Comparison of ENCODE assay signal across 9 cellular contexts in genomic region chr19:1266116-1266817, GRCh38. TPM values are rescaled to one million over a fixed set of nuclear protein-coding genes. Genes with fewer than 3 reads are reported as not detected.
DNase-seq lines count a peak whose midpoint lies in the region; ATAC-seq and TF ChIP-seq lines count a peak whose summit lies in the region.
"Had no signal": no experiment of that assay in that cellular context is flagged by ENCODE, and none has a peak within 500 bp of the region (broad histone marks: within the 10 kb centered on the region; RNA-seq: fewer than 3 reads in every experiment).

No MANE protein-coding gene starts in this region.

- H2AFZ ChIP-seq in neural progenitor cell (replicated peaks) = peak overlapping the region; percentile 23

- peak; percentile 24 for ATAC-seq in GM19328 (IDR thresholded peaks at IDR 0.05; ENCODE audit: unreplicated experiment)
- ATAC-seq in RWPE2 (ENCODE audit: low read depth) = peak; percentile 26
- peak; percentile 19 for ATAC-seq in foreskin keratinocyte

- peaks cover 8% of the 10 kb centered on the region for H3K36me3 Mint-ChIP-seq in neural progenitor cell

- H3K36me3 ChIP-seq in BLaER1 treated with 17β-estradiol and CSF1 and Interleukin-3, amounts not matched to agents 10 nM and 100 nM = peaks cover 8 to 14% (median 11%) of the 10 kb centered on the region in 11 experiments
- H3K36me3 ChIP-seq in HUES6 (ENCODE audit: control insufficient read depth, insufficient read depth, low read length) (peaks cover 9% of the 10 kb centered on the region), RWPE2 (ENCODE audit: low read depth) (peaks cover 14% of the 10 kb centered on the region), neural progenitor cell (no peaks in the 10 kb centered on the region), thymus (ENCODE audit: control insufficient read depth, insufficient read depth) (peaks cover 7% of the 10 kb centered on the region)

- H3K4me2 ChIP-seq in BLaER1 treated with 17β-estradiol and CSF1 and Interleukin-3, amounts not matched to agents 10 nM and 100 nM = peak overlapping the region; percentile 93 to 100 (median 98)
- H3K4me2 ChIP-seq in neural progenitor cell = peak overlapping the region; percentile 78

- no peaks in the 10 kb centered on the region for H3K9me3 ChIP-seq in BLaER1 treated with 17β-estradiol and CSF1 and Interleukin-3, amounts not matched to agents 10 nM and 100 nM (replicated peaks in 1 of 11)
- no peaks in the 10 kb centered on the region for H3K9me3 ChIP-seq in HUES6 (ENCODE audit: control insufficient read depth, insufficient read depth, low read depth, low read length)
- H3K9me3 ChIP-seq in RWPE2 (ENCODE audit: severe bottlenecking) = no peaks in the 10 kb centered on the region
- no peaks in the 10 kb centered on the region for H3K9me3 ChIP-seq in neural progenitor cell (ENCODE audit: low read depth)
- H3K9me3 ChIP-seq in thymus (ENCODE audit: control insufficient read depth) = no peaks in the 10 kb centered on the region

- peaks cover 79 to 92% (median 89%) of the 10 kb centered on the region in 10 experiments for H3K4me1 ChIP-seq in BLaER1 treated with 17β-estradiol and CSF1 and Interleukin-3, amounts not matched to agents 10 nM and 100 nM
- H3K4me1 ChIP-seq in HUES6 (ENCODE audit: control insufficient read depth, insufficient read depth, low read length) (peaks cover 64% of the 10 kb centered on the region), RWPE2 (ENCODE audit: insufficient read depth, poor library complexity, severe bottlenecking) (peaks cover 7% of the 10 kb centered on the region), foreskin keratinocyte (peaks cover 12% of the 10 kb centered on the region), neural progenitor cell (peaks cover 66% of the 10 kb centered on the region), thymus (ENCODE audit: control insufficient read depth, insufficient read depth, low read length) (peaks cover 59% of the 10 kb centered on the region)

- TF ChIP-seq CTCF in RWPE2 (IDR thresholded peaks at IDR 0.05; ENCODE audit: poor library complexity, severe bottlenecking) (no peak), foreskin keratinocyte (conservative IDR thresholded peaks at IDR 0.05) (no peak), neural progenitor cell (IDR thresholded peaks at IDR 0.05) (no peak)

- 4% methylated on average over 69 of the region's 69 CpGs for WGBS in thymus

- peaks cover 27% of the 10 kb centered on the region for H3K79me2 ChIP-seq in neural progenitor cell (ENCODE audit: low read depth)

- H3K4me3 ChIP-seq in BLaER1 treated with 17β-estradiol and CSF1 and Interleukin-3, amounts not matched to agents 10 nM and 100 nM = peak overlapping the region; percentile 51 to 75 (median 62)
- H3K4me3 ChIP-seq in HUES6 (ENCODE audit: low read depth, low read length) (peak overlapping the region; percentile 75), RWPE2 (ENCODE audit: severe bottlenecking) (peak overlapping the region; percentile 33), neural progenitor cell (peak overlapping the region; percentile 62), thymus (ENCODE audit: low read length) (peak overlapping the region; percentile 55)

- H3K27ac Mint-ChIP-seq in neural progenitor cell = peak overlapping the region; percentile 21

- peaks cover 25% of the 10 kb centered on the region for H3K27me3 Mint-ChIP-seq in neural progenitor cell (ENCODE audit: insufficient read depth, low read depth)

- no peaks in the 10 kb centered on the region for H3K9me3 Mint-ChIP-seq in neural progenitor cell

- peaks cover 73% of the 10 kb centered on the region for H3K4me1 Mint-ChIP-seq in neural progenitor cell

- H3K27me3 ChIP-seq in BLaER1 treated with 17β-estradiol and CSF1 and Interleukin-3, amounts not matched to agents 10 nM and 100 nM = no peaks in the 10 kb centered on the region; a peak in 2 of 22 replicates
- peaks cover 12% of the 10 kb centered on the region for H3K27me3 ChIP-seq in HUES6 (ENCODE audit: control insufficient read depth, insufficient read depth, low read length)
- H3K27me3 ChIP-seq in RWPE2 (ENCODE audit: insufficient read depth, poor library complexity, severe bottlenecking) = no peaks in the 10 kb centered on the region
- no peaks in the 10 kb centered on the region for H3K27me3 ChIP-seq in foreskin keratinocyte
- peaks cover 14% of the 10 kb centered on the region for H3K27me3 ChIP-seq in neural progenitor cell
- H3K27me3 ChIP-seq in thymus (ENCODE audit: control insufficient read depth, insufficient read depth) = peaks cover 11% of the 10 kb centered on the region

- DNase-seq in RWPE2 (ENCODE audit: low spot score) (no peak), activated gamma-delta T cell treated with Interleukin-2 at 50 U/mL for 16 hours (peak; percentile 83), foreskin keratinocyte (peak in 1 of 2 donors; percentile 81), neural progenitor cell (ENCODE audit: low spot score) (peak; percentile 95)

- H3K4me3 Mint-ChIP-seq in neural progenitor cell = peak overlapping the region; percentile 77

- peaks cover 68% of the 10 kb centered on the region for H3F3A ChIP-seq in neural progenitor cell (ENCODE audit: low read depth)

- H3K9ac ChIP-seq in BLaER1 treated with 17β-estradiol and CSF1 and Interleukin-3, amounts not matched to agents 10 nM and 100 nM = peak overlapping the region; percentile 50 to 100 (median 74); a peak in 21 of 22 replicates
- H3K9ac ChIP-seq in HUES6 (ENCODE audit: low read length) (peak overlapping the region; percentile 89), neural progenitor cell (no peak overlapping the region)

- peaks cover 18 to 82% (median 47%) of the 10 kb centered on the region in 11 experiments for H4K20me1 ChIP-seq in BLaER1 treated with 17β-estradiol and CSF1 and Interleukin-3, amounts not matched to agents 10 nM and 100 nM
- peaks cover 22% of the 10 kb centered on the region for H4K20me1 ChIP-seq in neural progenitor cell (ENCODE audit: low read depth)

- peak overlapping the region in 10 of 11 experiments; percentile 22 to 74 (median 60); a peak in 19 of 22 replicates for H3K27ac ChIP-seq in BLaER1 treated with 17β-estradiol and CSF1 and Interleukin-3, amounts not matched to agents 10 nM and 100 nM
- peak overlapping the region; percentile 79; the same call in 1 of the 2 replicates for H3K27ac ChIP-seq in HUES6 (ENCODE audit: low read depth, low read length)
- peak overlapping the region; percentile 97 for H3K27ac ChIP-seq in RWPE2 (ENCODE audit: poor library complexity, severe bottlenecking)
- no peak overlapping the region for H3K27ac ChIP-seq in foreskin keratinocyte
- no peak overlapping the region for H3K27ac ChIP-seq in neural progenitor cell
- H3K27ac ChIP-seq in thymus (ENCODE audit: low read depth) = peak overlapping the region; percentile 32

RNA-seq across cellular contexts. Expression of gene CIRBP, which starts 2.9 kb away (rescaled TPM):
- total RNA-seq in foreskin keratinocyte (95.4 and 99.9 TPM in 2 replicates), neural progenitor cell (ENCODE audit: low replicate concordance) (395 and 737 TPM in 2 replicates)
- polyA plus RNA-seq in foreskin keratinocyte (128 and 129 TPM in 2 replicates), thymus (693 TPM)

RNA-seq across cellular contexts. Expression of gene FAM174C, which starts 9.1 kb away (rescaled TPM):
- total RNA-seq in foreskin keratinocyte (48.1 and 50.9 TPM in 2 replicates), neural progenitor cell (ENCODE audit: low replicate concordance) (4.8 and 14.6 TPM in 2 replicates)
- polyA plus RNA-seq in foreskin keratinocyte (79.6 and 91.6 TPM in 2 replicates), thymus (62.2 TPM)

RNA-seq across cellular contexts. Expression of gene MIDN, which starts 17.9 kb away (rescaled TPM):
- total RNA-seq in foreskin keratinocyte (21.3 and 24.4 TPM in 2 replicates), neural progenitor cell (ENCODE audit: low replicate concordance) (16.1 and 51.3 TPM in 2 replicates)
- polyA plus RNA-seq in foreskin keratinocyte (16.6 and 17.7 TPM in 2 replicates), thymus (55.1 TPM)

RNA-seq across cellular contexts. Expression of gene EFNA2, which starts 19.4 kb away (rescaled TPM):
- total RNA-seq in foreskin keratinocyte = not detected in 2 replicates
- polyA plus RNA-seq in foreskin keratinocyte = not detected in 2 replicates
- 13.2 and 34.7 TPM in 2 replicates for total RNA-seq in neural progenitor cell (ENCODE audit: low replicate concordance)
- 0.21 TPM for polyA plus RNA-seq in thymus
- total RNA-seq: T-helper 1 cell treated with Interleukin-12 subunit alpha and Interleukin-12 subunit beta and Interleukin-4 antibody, amounts not matched to agents 30 ng/mL and 1 ng/mL, for 36 hours had no signal

RNA-seq across cellular contexts. Expression of gene ATP5F1D, which starts 24.7 kb away (rescaled TPM):
- total RNA-seq in foreskin keratinocyte = 133 and 135 TPM in 2 replicates
- polyA plus RNA-seq in foreskin keratinocyte = 244 and 259 TPM in 2 replicates
- total RNA-seq in neural progenitor cell (ENCODE audit: low replicate concordance) = 7.1 and 52.0 TPM in 2 replicates
- 150 TPM for polyA plus RNA-seq in thymus

Comparison
In these comparisons a context has a peak if more than half of its experiments do, and no peak if none do; other contexts are left out.
1. H3K27ac ChIP-seq: peak in BLaER1 treated with 17β-estradiol and CSF1 and Interleukin-3, amounts not matched to agents 10 nM and 100 nM (10 of 11), HUES6 (single experiment), RWPE2 (single experiment) and thymus (single experiment); none in foreskin keratinocyte (single experiment) and neural progenitor cell (single experiment).
2. Peak in every context shown above with its lines, with median percentiles within 50 percentile points of each other: H3K4me3 ChIP-seq and ATAC-seq.